ENCODE assay signal across 1 cellular context in the genomic region with DNA sequence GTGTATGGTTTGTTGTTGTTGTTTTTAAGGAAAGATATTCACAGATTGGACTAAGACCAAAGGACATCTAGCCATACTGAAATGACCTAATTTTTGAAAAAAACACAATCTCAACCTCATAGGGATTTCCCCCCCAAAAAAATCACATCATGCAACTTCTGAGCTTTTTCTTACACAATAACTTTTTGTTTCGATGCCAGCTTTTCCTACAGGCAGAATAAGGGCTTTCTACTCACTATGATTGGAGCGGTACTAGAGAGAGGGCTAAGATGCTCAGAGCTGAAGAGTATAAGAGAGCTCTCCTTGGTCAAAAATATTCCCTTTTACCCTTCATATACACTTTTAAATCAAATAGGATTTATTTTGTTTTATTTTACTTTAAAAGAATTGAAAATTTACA.
TF ChIP-seq lines count a peak whose summit lies in the region.

No MANE protein-coding gene starts in this region.

TF ChIP-seq in A549, 52 proteins besides CTCF, POLR2A, EP300 and RAD21:
- TF ChIP-seq CHD2 (IDR thresholded peaks at IDR 0.05; ENCODE audit: low read length, partially characterized antibody), result no peak
- TF ChIP-seq CEBPB (IDR thresholded peaks at IDR 0.05), result peak; percentile 13 to 60; a peak in 3 of 4 replicates
